13 cellular contexts compared by ENCODE assay signal in genomic region chr12:127272864-127273263, GRCh38.
A peak's percentile ranks its signal among the peaks of the same experiment; 100 is the strongest.
DNase-seq lines count a peak whose midpoint lies in the region; ATAC-seq and TF ChIP-seq lines count a peak whose summit lies in the region.
"Had no signal": no experiment of that assay in that cellular context is flagged by ENCODE, and none has a peak within 500 bp of the region (broad histone marks: within the 10 kb centered on the region; RNA-seq: fewer than 3 reads in every experiment).

No MANE protein-coding gene starts in this region.

- H4K20me1 ChIP-seq in osteoblast (ENCODE audit: insufficient read depth, low read length), result no peaks in the 10 kb centered on the region
- H4K20me1 ChIP-seq in SK-N-SH (ENCODE audit: insufficient read depth), result no peaks in the 10 kb centered on the region

- H3K9me3 ChIP-seq in osteoblast (ENCODE audit: low read depth, low read length) (no peaks in the 10 kb centered on the region), SK-N-SH (no peaks in the 10 kb centered on the region)

- H3K27ac ChIP-seq in osteoblast (ENCODE audit: low read depth, low read length) (peak overlapping the region; percentile 95), SK-N-SH (ENCODE audit: low read depth in 2 of 2, low read length in 1 of 2) (no peak overlapping the region; a peak in 1 of 4 replicates)

- 17% methylated on average over 2 of the region's 2 CpGs for WGBS in SK-N-SH (ENCODE audit: low lambda C conversion rate)

- in situ Hi-C loops in GM13976 (cut with MboI; ENCODE audit: low sequenced_read_pairs, unreplicated experiment), result no loop called here

- H3K36me3 ChIP-seq in BJ (ENCODE audit: control insufficient read depth, insufficient read depth, low read length) (no peaks in the 10 kb centered on the region), osteoblast (ENCODE audit: insufficient read depth, low read length) (no peaks in the 10 kb centered on the region), SK-N-SH (replicated peaks in 1 of 2; ENCODE audit: control insufficient read depth in 1 of 2, insufficient read depth in 2 of 2, low read length in 1 of 2) (no peaks in the 10 kb centered on the region)

- H3K27me3 ChIP-seq in BJ (ENCODE audit: control insufficient read depth, insufficient read depth, low read length) (no peaks in the 10 kb centered on the region), osteoblast (ENCODE audit: insufficient read depth, low read length) (no peaks in the 10 kb centered on the region), SK-N-SH (ENCODE audit: insufficient read depth) (no peaks in the 10 kb centered on the region)

- H3K9me2 ChIP-seq in SK-N-SH, result no peaks in the 10 kb centered on the region

- TF ChIP-seq EP300 in SK-N-SH (IDR thresholded peaks at IDR 0.05; ENCODE audit: borderline replicate concordance in 1 of 2, low read depth in 1 of 2, low read length in 1 of 2), result no peak

- H3K9ac ChIP-seq in SK-N-SH, result no peak overlapping the region

- DNase-seq in BJ (ENCODE audit: low read depth), result peak; percentile 86
- peak; percentile 34 for DNase-seq in MV-4-11 (lab: John Stamatoyannopoulos, UW)
- DNase-seq in dedifferentiated amniotic fluid mesenchymal stem cell (ENCODE audit: extremely low spot score), result peak; percentile 76
- DNase-seq in osteoblast (ENCODE audit: insufficient read length, low spot score, missing footprints), result peak; percentile 91
- no peak for DNase-seq in GM13976 (ENCODE audit: low spot score)
- DNase-seq in SK-N-SH, result no peak
- DNase-seq: activated naive CD4-positive, alpha-beta T cell treated with anti-CD3 and anti-CD28 coated beads, Interleukin-2, amount 50 U/mL, for 16 hours; NCI-H2171 treated with DMSO at 0.1 percent for 48 hours had no signal

- TF ChIP-seq RAD21 in SK-N-SH (IDR thresholded peaks at IDR 0.05; ENCODE audit: low read length), result no peak

- peak overlapping the region; percentile 46 for H3K4me2 ChIP-seq in osteoblast (ENCODE audit: insufficient read depth, low read length)
- no peak overlapping the region for H3K4me2 ChIP-seq in SK-N-SH

- H2AFZ ChIP-seq in osteoblast (ENCODE audit: low read length) (no peak overlapping the region), SK-N-SH (ENCODE audit: low read depth) (no peak overlapping the region)

- no peak for ATAC-seq in GM18870 (IDR thresholded peaks at IDR 0.05; ENCODE audit: unreplicated experiment)
- no peak for ATAC-seq in GM19397 (IDR thresholded peaks at IDR 0.05; ENCODE audit: unreplicated experiment)
- ATAC-seq: esophagus mucosa, SK-N-SH treated with all-trans-retinoic acid at 6 μM for 48 hours, WTC11 had no signal

- H3K4me1 ChIP-seq in osteoblast (ENCODE audit: insufficient read depth, low read length) (peaks cover 32% of the 10 kb centered on the region), SK-N-SH (ENCODE audit: control insufficient read depth in 1 of 2, insufficient read depth in 2 of 2, low read depth in 1 of 2, low read length in 1 of 2) (no peaks in the 10 kb centered on the region)

- CTCF ChIA-PET in BJ (lab: Yijun Ruan, JAX) (interaction anchor here (1.1 to 1.3 kb wide), 3 partner anchors 10 to 164 kb away, joined by 3 to 5 read pairs (median 3); no protein-coding TSS in a partner anchor), SK-N-SH (lab: Yijun Ruan, JAX) (no interaction called here)

- POLR2A ChIA-PET in BJ (lab: Charles Lee), result no interaction called here
- POLR2A ChIA-PET in SK-N-SH (lab: Yijun Ruan, JAX), result no interaction called here

- H3K79me2 ChIP-seq in osteoblast (ENCODE audit: insufficient read depth, low read length) (no peaks in the 10 kb centered on the region), SK-N-SH (ENCODE audit: insufficient read depth) (no peaks in the 10 kb centered on the region)

- H3K4me3 ChIP-seq in BJ (ENCODE audit: low read depth, low read length) (no peak overlapping the region), osteoblast (ENCODE audit: insufficient read depth, low read length) (no peak overlapping the region), SK-N-SH (ENCODE audit: low read depth in 2 of 2, low read length in 1 of 2) (no peak overlapping the region)

- TF ChIP-seq CTCF in BJ (IDR thresholded peaks at IDR 0.05; ENCODE audit: insufficient read depth, low read depth, low read length) (no peak), osteoblast (IDR thresholded peaks at IDR 0.05; ENCODE audit: extremely low read depth, low read depth, low read length) (no peak), GM13976 (IDR thresholded peaks at IDR 0.05; ENCODE audit: borderline replicate concordance, control extremely low read depth, extremely low read depth, insufficient read depth, missing control alignments) (no peak), SK-N-SH (IDR thresholded peaks at IDR 0.05) (no peak)

- H3F3A ChIP-seq in SK-N-SH (replicated peaks; ENCODE audit: insufficient read depth), result no peaks in the 10 kb centered on the region

TF ChIP-seq in SK-N-SH, 30 proteins besides CTCF, POLR2A, EP300 and RAD21:
- TF ChIP-seq, protein P1, sequence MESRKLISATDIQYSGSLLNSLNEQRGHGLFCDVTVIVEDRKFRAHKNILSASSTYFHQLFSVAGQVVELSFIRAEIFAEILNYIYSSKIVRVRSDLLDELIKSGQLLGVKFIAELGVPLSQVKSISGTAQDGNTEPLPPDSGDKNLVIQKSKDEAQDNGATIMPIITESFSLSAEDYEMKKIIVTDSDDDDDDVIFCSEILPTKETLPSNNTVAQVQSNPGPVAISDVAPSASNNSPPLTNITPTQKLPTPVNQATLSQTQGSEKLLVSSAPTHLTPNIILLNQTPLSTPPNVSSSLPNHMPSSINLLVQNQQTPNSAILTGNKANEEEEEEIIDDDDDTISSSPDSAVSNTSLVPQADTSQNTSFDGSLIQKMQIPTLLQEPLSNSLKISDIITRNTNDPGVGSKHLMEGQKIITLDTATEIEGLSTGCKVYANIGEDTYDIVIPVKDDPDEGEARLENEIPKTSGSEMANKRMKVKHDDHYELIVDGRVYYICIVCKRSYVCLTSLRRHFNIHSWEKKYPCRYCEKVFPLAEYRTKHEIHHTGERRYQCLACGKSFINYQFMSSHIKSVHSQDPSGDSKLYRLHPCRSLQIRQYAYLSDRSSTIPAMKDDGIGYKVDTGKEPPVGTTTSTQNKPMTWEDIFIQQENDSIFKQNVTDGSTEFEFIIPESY (IDR thresholded peaks at IDR 0.05; ENCODE audit: borderline replicate concordance, low read depth), result no peak

Comparison
In these comparisons a context has a peak if more than half of its experiments do, and no peak if none do; other contexts are left out.
1. DNase-seq: peak in BJ (single experiment), MV-4-11 (single experiment), dedifferentiated amniotic fluid mesenchymal stem cell (single experiment) and osteoblast (single experiment); none in GM13976 (single experiment) and SK-N-SH (single experiment).